ENCODE assay signal across 7 cellular contexts in the genomic region with DNA sequence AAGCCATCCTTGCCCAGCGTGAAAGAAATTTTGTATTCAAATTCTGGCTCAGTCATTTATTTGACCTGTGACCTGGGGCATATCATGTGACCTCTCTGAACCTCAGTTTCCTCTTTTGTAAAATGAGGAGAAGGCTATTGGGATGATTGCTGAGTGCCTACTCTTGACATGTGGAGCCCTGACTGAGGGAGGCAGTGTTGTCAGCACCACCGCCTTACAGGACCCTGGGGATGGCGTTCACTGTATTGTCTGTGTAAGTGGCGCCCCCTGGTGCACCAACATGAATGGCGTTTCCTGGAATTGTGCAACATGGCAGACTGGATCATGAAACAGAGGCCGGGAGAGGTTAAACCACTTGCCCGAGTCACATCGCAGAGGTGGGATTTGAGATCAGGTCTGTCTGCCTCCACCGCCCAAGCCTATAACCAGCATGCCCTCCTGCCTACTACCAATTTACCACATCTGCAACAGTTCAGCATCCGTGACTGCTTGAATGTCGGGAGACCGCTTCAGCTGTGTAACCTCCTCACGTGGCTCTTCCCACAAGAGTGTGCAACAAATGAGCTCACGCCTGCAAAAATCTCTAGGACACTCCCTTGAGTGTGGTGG. TPM values are rescaled to one million over a fixed set of nuclear protein-coding genes. Genes with fewer than 3 reads are reported as not detected.
A peak's percentile ranks its signal among the peaks of the same experiment; 100 is the strongest.
DNase-seq lines count a peak whose midpoint lies in the region; ATAC-seq and TF ChIP-seq lines count a peak whose summit lies in the region.

No MANE protein-coding gene starts in this region.

- TF ChIP-seq CTCF in GM12875 (IDR thresholded peaks at IDR 0.05; ENCODE audit: borderline replicate concordance, insufficient read depth, low read depth, low read length) = peak; percentile 79
- TF ChIP-seq CTCF in dorsolateral prefrontal cortex (IDR thresholded peaks at IDR 0.05 in 54 of 56, conservative IDR thresholded peaks at IDR 0.05 in 2 of 56; ENCODE audit: low read depth in 1 of 56, partially characterized antibody in 56 of 56) = peak; percentile 58 to 95 (median 85)

- H3K27ac ChIP-seq in dorsolateral prefrontal cortex = no peak overlapping the region

- peak; percentile 85 for DNase-seq in NCI-H774 (lab: John Stamatoyannopoulos, UW)
- peak; percentile 86 to 87 for DNase-seq in activated CD4-positive, alpha-beta T cell treated with anti-CD3 and anti-CD28 coated beads, Interleukin-2, amount 50 U/mL, for 24 hours (ENCODE audit: low read depth in 1 of 2, low spot score in 1 of 2)
- DNase-seq in dorsolateral prefrontal cortex = peak; percentile 48 to 95 (median 86)
- peak; percentile 92 for DNase-seq in medulla oblongata (ENCODE audit: extremely low spot score)
- peak; percentile 53 for DNase-seq in stimulated activated CD8-positive, alpha-beta memory T cell treated with anti-CD3 and anti-CD28 coated beads, Interleukin-12 subunit alpha, Interleukin-12 subunit beta, amount 100 ng/mL, for 4 hours (ENCODE audit: low read depth)

- intact Hi-C loops in dorsolateral prefrontal cortex (cut with DNase I) = loop anchor here (5.0 to 10.0 kb wide), 6 partner anchors 82 to 374 kb away; a partner anchor contains a TSS

- H3K4me3 ChIP-seq in GM12875 (ENCODE audit: low read depth, low read length) (peak overlapping the region; percentile 51), dorsolateral prefrontal cortex (peak overlapping the region in 13 of 59 donors; percentile 4 to 40 (median 22))

- no peaks in the 10 kb centered on the region for H3K27me3 ChIP-seq in dorsolateral prefrontal cortex

- peak; percentile 58 for ATAC-seq in HG03442 (IDR thresholded peaks at IDR 0.05; ENCODE audit: unreplicated experiment)

RNA-seq across cellular contexts. Expression of a gene that starts 20.1 kb away (rescaled TPM):
- not detected for total RNA-seq in dorsolateral prefrontal cortex
